Comparison of ENCODE assay signal across 1 cellular context in the genomic region with DNA sequence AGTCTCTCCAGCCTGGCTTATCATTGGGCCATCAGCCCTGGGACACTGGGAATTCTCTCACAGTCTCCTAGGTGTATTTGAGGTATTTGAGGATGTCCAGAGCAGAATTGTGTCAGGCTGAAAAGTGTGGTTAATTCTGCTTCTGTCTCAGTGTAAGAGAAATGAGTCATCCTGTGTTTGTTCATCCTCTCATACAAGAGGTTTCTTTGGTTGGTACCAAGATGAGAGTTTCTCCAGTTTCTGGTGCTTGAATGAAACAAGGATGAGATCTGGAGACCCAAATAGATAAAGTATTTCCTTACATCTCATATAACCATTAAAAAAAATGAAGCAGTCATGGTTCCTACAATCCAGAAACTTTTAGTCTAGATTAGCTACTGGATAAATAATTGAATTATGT.
TF ChIP-seq lines count a peak whose summit lies in the region.

No MANE protein-coding gene starts in this region.

TF ChIP-seq in GM12878, 131 proteins besides CTCF, POLR2A, EP300 and RAD21:
- TF ChIP-seq ZNF274 (IDR thresholded peaks at IDR 0.05; ENCODE audit: insufficient read depth, insufficient read length) = no peak
- TF ChIP-seq RUNX3 (IDR thresholded peaks at IDR 0.05; ENCODE audit: low read length) = peak; percentile 26; the same call in 1 of the 2 replicates
